Comparison of ENCODE assay signal across 11 cellular contexts in the genomic region with DNA sequence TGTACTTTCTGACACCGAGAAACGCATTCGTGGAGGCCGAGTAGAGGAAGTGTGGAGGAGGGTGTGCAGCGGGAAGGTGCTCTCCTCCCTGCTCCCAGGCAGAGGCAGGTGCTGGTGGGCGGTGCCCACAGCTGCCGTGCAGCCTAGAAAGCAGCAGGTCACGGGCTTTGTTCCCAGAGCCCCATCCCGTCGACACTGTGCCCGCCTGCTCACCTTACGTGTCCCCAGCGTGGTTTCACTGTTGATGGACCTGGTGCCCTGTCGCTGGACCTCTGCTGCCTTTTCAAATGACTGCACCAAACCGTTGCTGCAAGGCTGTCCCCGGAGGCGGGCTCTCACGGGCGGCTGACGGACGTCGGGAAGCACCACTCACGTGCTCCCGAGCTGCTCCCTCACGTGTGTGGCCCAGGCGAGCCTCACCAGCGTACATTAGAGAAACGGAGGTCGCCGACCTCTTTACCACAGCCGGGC. TPM values are rescaled to one million over a fixed set of nuclear protein-coding genes. Genes with fewer than 3 reads are reported as not detected.
A peak's percentile ranks its signal among the peaks of the same experiment; 100 is the strongest.
DNase-seq lines count a peak whose midpoint lies in the region; ATAC-seq and TF ChIP-seq lines count a peak whose summit lies in the region.
"Had no signal": no experiment of that assay in that cellular context is flagged by ENCODE, and none has a peak within 500 bp of the region (broad histone marks: within the 10 kb centered on the region; RNA-seq: fewer than 3 reads in every experiment).

No MANE protein-coding gene starts in this region.

- CTCF ChIA-PET in SK-N-SH (lab: Yijun Ruan, JAX), result interaction anchor here (1.1 to 2.3 kb wide), 5 partner anchors 16 to 101 kb away, joined by 3 to 11 read pairs (median 3); no protein-coding TSS in a partner anchor

- no peaks in the 10 kb centered on the region for H3K9me3 Mint-ChIP-seq in activated T-cell treated with anti-CD3 and anti-CD28 coated beads, Interleukin-2, amount 50 U/mL, for 72 hours

- H3K27me3 Mint-ChIP-seq in activated T-cell treated with anti-CD3 and anti-CD28 coated beads, Interleukin-2, amount 50 U/mL, for 72 hours (ENCODE audit: low read depth), result no peaks in the 10 kb centered on the region

- H3K9me2 ChIP-seq in SK-N-SH, result no peaks in the 10 kb centered on the region

- no peak for TF ChIP-seq CTCF in SK-N-SH (IDR thresholded peaks at IDR 0.05)

- no peak overlapping the region for H3K27ac ChIP-seq in SK-N-SH (ENCODE audit: low read depth in 2 of 2, low read length in 1 of 2)

- peaks cover 10% of the 10 kb centered on the region for H3K4me1 Mint-ChIP-seq in activated T-cell treated with anti-CD3 and anti-CD28 coated beads, Interleukin-2, amount 50 U/mL, for 72 hours (ENCODE audit: low read depth)

- no peak overlapping the region for H2AFZ ChIP-seq in SK-N-SH (ENCODE audit: low read depth)

- no peaks in the 10 kb centered on the region for H3K27me3 ChIP-seq in SK-N-SH (ENCODE audit: insufficient read depth)
- H3K27me3 ChIP-seq: stomach had no signal

- TF ChIP-seq RAD21 in SK-N-SH (IDR thresholded peaks at IDR 0.05; ENCODE audit: low read length), result no peak

- ATAC-seq in SK-N-SH treated with all-trans-retinoic acid at 6 μM for 48 hours (no peak), HG02870 (IDR thresholded peaks at IDR 0.05; ENCODE audit: unreplicated experiment) (no peak)
- ATAC-seq in activated T-cell treated with anti-CD3 and anti-CD28 coated beads, Interleukin-2, amount 50 U/mL, for 72 hours (replicated peaks in 1 of 2), result peak; percentile 45 to 51

- WGBS in SK-N-SH (ENCODE audit: low lambda C conversion rate), result 96% methylated on average over 28 of the region's 31 CpGs

- no peak overlapping the region for H3K4me2 ChIP-seq in SK-N-SH
- H3K4me2 ChIP-seq: smooth muscle cell had no signal

- H3K79me2 ChIP-seq in SK-N-SH (ENCODE audit: insufficient read depth), result no peaks in the 10 kb centered on the region

- no peaks in the 10 kb centered on the region for H3K9me3 ChIP-seq in SK-N-SH
- H3K9me3 ChIP-seq: stomach had no signal

- H3K4me3 ChIP-seq in SK-N-SH (ENCODE audit: low read depth in 2 of 2, low read length in 1 of 2), result no peak overlapping the region
- H3K4me3 ChIP-seq: smooth muscle cell, stomach had no signal

- no peak for DNase-seq in SK-N-SH
- DNase-seq in activated T-cell treated with anti-CD3 and anti-CD28 coated beads, Interleukin-2, amount 50 U/mL, for 72 hours, result peak in 1 of 2 donors; percentile 26
- peak; percentile 53 for DNase-seq in stimulated activated CD4-positive, alpha-beta T cell treated with anti-CD3 and anti-CD28 coated beads, Interleukin-4, amount 100 ng/mL, for 1 hour
- no peak for DNase-seq in activated CD4-positive, CD25-positive, alpha-beta regulatory T cell (lab: John Stamatoyannopoulos, UW)
- DNase-seq: MM.1S, stomach had no signal

- POLR2A ChIA-PET in SK-N-SH (lab: Yijun Ruan, JAX), result no interaction called here

- peaks cover 4 to 75% of the 10 kb centered on the region in 2 experiments for H3K36me3 ChIP-seq in SK-N-SH (replicated peaks in 1 of 2; ENCODE audit: control insufficient read depth in 1 of 2, insufficient read depth in 2 of 2, low read length in 1 of 2)

- no peak overlapping the region for H3K27ac Mint-ChIP-seq in activated T-cell treated with anti-CD3 and anti-CD28 coated beads, Interleukin-2, amount 50 U/mL, for 72 hours

- H4K20me1 ChIP-seq in SK-N-SH (ENCODE audit: insufficient read depth), result no peaks in the 10 kb centered on the region

- H3K36me3 Mint-ChIP-seq in activated T-cell treated with anti-CD3 and anti-CD28 coated beads, Interleukin-2, amount 50 U/mL, for 72 hours (ENCODE audit: insufficient read depth in 2 of 2), result peaks cover 3 to 12% of the 10 kb centered on the region in 2 donors

- H3F3A ChIP-seq in SK-N-SH (replicated peaks; ENCODE audit: insufficient read depth), result no peaks in the 10 kb centered on the region

- H3K4me1 ChIP-seq in SK-N-SH (ENCODE audit: control insufficient read depth in 1 of 2, insufficient read depth in 2 of 2, low read depth in 1 of 2, low read length in 1 of 2), result peaks cover 0 to 5% of the 10 kb centered on the region in 2 experiments; a peak in 1 of 4 replicates

- H3K4me3 Mint-ChIP-seq in activated T-cell treated with anti-CD3 and anti-CD28 coated beads, Interleukin-2, amount 50 U/mL, for 72 hours, result peak overlapping the region in 1 of 2 donors; percentile 4

- H3K9ac ChIP-seq in SK-N-SH, result no peak overlapping the region

- no peak for TF ChIP-seq EP300 in SK-N-SH (IDR thresholded peaks at IDR 0.05; ENCODE audit: borderline replicate concordance in 1 of 2, low read depth in 1 of 2, low read length in 1 of 2)

TF ChIP-seq in SK-N-SH, 30 proteins besides CTCF, POLR2A, EP300 and RAD21 (continues in another document):
- TF ChIP-seq, protein P1, sequence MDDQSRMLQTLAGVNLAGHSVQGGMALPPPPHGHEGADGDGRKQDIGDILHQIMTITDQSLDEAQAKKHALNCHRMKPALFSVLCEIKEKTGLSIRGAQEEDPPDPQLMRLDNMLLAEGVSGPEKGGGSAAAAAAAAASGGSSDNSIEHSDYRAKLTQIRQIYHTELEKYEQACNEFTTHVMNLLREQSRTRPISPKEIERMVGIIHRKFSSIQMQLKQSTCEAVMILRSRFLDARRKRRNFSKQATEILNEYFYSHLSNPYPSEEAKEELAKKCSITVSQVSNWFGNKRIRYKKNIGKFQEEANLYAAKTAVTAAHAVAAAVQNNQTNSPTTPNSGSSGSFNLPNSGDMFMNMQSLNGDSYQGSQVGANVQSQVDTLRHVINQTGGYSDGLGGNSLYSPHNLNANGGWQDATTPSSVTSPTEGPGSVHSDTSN (IDR thresholded peaks at IDR 0.05), result peak; percentile 34; the same call in 1 of the 2 replicates
- no peak for TF ChIP-seq RFX5 (IDR thresholded peaks at IDR 0.05; ENCODE audit: low read length)
- TF ChIP-seq, protein P2, sequence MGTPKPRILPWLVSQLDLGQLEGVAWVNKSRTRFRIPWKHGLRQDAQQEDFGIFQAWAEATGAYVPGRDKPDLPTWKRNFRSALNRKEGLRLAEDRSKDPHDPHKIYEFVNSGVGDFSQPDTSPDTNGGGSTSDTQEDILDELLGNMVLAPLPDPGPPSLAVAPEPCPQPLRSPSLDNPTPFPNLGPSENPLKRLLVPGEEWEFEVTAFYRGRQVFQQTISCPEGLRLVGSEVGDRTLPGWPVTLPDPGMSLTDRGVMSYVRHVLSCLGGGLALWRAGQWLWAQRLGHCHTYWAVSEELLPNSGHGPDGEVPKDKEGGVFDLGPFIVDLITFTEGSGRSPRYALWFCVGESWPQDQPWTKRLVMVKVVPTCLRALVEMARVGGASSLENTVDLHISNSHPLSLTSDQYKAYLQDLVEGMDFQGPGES (IDR thresholded peaks at IDR 0.05; ENCODE audit: low read depth, low read length), result no peak
- TF ChIP-seq SIN3A (IDR thresholded peaks at IDR 0.05; ENCODE audit: borderline replicate concordance, low read depth, low read length), result no peak

TF ChIP-seq in SK-N-SH treated with all-trans-retinoic acid at 6 μM for 48 hours, 23 proteins besides CTCF, POLR2A, EP300 and RAD21:
- TF ChIP-seq GLIS3 (CRISPR knock-in tag; IDR thresholded peaks at IDR 0.05) (no peak), ESRRG (CRISPR knock-in tag; IDR thresholded peaks at IDR 0.05) (no peak), ZNF70 (CRISPR knock-in tag; IDR thresholded peaks at IDR 0.05) (no peak), ISL1 (CRISPR knock-in tag; IDR thresholded peaks at IDR 0.05) (no peak), TCF4 (CRISPR knock-in tag; IDR thresholded peaks at IDR 0.05; ENCODE audit: borderline replicate concordance) (no peak), ARNTL (CRISPR knock-in tag; IDR thresholded peaks at IDR 0.05; ENCODE audit: borderline replicate concordance, low read depth) (no peak), ZFP30 (CRISPR knock-in tag; IDR thresholded peaks at IDR 0.05) (no peak), CSDC2 (CRISPR knock-in tag; IDR thresholded peaks at IDR 0.05) (no peak)
- TF ChIP-seq, protein P3, sequence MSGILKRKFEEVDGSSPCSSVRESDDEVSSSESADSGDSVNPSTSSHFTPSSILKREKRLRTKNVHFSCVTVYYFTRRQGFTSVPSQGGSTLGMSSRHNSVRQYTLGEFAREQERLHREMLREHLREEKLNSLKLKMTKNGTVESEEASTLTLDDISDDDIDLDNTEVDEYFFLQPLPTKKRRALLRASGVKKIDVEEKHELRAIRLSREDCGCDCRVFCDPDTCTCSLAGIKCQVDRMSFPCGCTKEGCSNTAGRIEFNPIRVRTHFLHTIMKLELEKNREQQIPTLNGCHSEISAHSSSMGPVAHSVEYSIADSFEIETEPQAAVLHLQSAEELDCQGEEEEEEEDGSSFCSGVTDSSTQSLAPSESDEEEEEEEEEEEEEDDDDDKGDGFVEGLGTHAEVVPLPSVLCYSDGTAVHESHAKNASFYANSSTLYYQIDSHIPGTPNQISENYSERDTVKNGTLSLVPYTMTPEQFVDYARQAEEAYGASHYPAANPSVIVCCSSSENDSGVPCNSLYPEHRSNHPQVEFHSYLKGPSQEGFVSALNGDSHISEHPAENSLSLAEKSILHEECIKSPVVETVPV (CRISPR knock-in tag; IDR thresholded peaks at IDR 0.05), result no peak

RNA-seq across cellular contexts. Expression of a gene that starts 20.8 kb away (rescaled TPM):
- 128 and 151 TPM in 2 replicates for polyA plus RNA-seq in SK-N-SH (2012; rRNA removed)
- polyA plus RNA-seq in SK-N-SH (2012; cell fraction: cytosol; rRNA removed), result 82.0 and 106 TPM in 2 replicates
- 251 and 261 TPM in 2 replicates for polyA plus RNA-seq in SK-N-SH (2012; cell fraction: nucleus; rRNA removed)
- total RNA-seq in activated T-cell treated with anti-CD3 and anti-CD28 coated beads, Interleukin-2, amount 50 U/mL, for 72 hours, result 10 to 100 TPM; 67.4 to 92.7 TPM

RNA-seq across cellular contexts. Expression of a gene that starts 21.3 kb away (rescaled TPM):
- 35.0 and 55.8 TPM in 2 replicates for polyA plus RNA-seq in SK-N-SH (2012; rRNA removed)
- 18.7 and 29.3 TPM in 2 replicates for polyA plus RNA-seq in SK-N-SH (2012; cell fraction: cytosol; rRNA removed)
- 271 and 351 TPM in 2 replicates for polyA plus RNA-seq in SK-N-SH (2012; cell fraction: nucleus; rRNA removed)
- 100 to 1,000 TPM; 146 to 147 TPM for total RNA-seq in activated T-cell treated with anti-CD3 and anti-CD28 coated beads, Interleukin-2, amount 50 U/mL, for 72 hours

RNA-seq across cellular contexts. Expression of a gene that starts 33.8 kb away (rescaled TPM):
- 16.0 and 18.1 TPM in 2 replicates for polyA plus RNA-seq in SK-N-SH (2012; rRNA removed)
- 1.4 and 2.7 TPM in 2 replicates for polyA plus RNA-seq in SK-N-SH (2012; cell fraction: cytosol; rRNA removed)
- 255 and 564 TPM in 2 replicates for polyA plus RNA-seq in SK-N-SH (2012; cell fraction: nucleus; rRNA removed)
- total RNA-seq in activated T-cell treated with anti-CD3 and anti-CD28 coated beads, Interleukin-2, amount 50 U/mL, for 72 hours, result 1 to 10 TPM; 4.6 to 10.0 TPM

RNA-seq across cellular contexts. Expression of a gene that starts 40.9 kb away (rescaled TPM):
- 0.76 and 0.88 TPM in 2 replicates for polyA plus RNA-seq in SK-N-SH (2012; rRNA removed)
- polyA plus RNA-seq in SK-N-SH (2012; cell fraction: cytosol; rRNA removed), result 0.58 and 0.66 TPM in 2 replicates
- 0.75 and 1.8 TPM in 2 replicates for polyA plus RNA-seq in SK-N-SH (2012; cell fraction: nucleus; rRNA removed)
- 1 to 10 TPM in 1 of 2 donors, under 1 TPM in 1; 0.72 to 1.6 TPM for total RNA-seq in activated T-cell treated with anti-CD3 and anti-CD28 coated beads, Interleukin-2, amount 50 U/mL, for 72 hours
- total RNA-seq: endothelial cell of umbilical vein, H4, smooth muscle cell had no signal
- polyA plus RNA-seq: endothelial cell of umbilical vein, smooth muscle cell had no signal

RNA-seq across cellular contexts. Expression of a gene that starts 51.6 kb away (rescaled TPM):
- polyA plus RNA-seq in SK-N-SH (2012; rRNA removed), result 3.6 and 5.0 TPM in 2 replicates
- 2.7 and 4.2 TPM in 2 replicates for polyA plus RNA-seq in SK-N-SH (2012; cell fraction: cytosol; rRNA removed)
- polyA plus RNA-seq in SK-N-SH (2012; cell fraction: nucleus; rRNA removed), result 22.3 and 42.9 TPM in 2 replicates
- total RNA-seq in activated T-cell treated with anti-CD3 and anti-CD28 coated beads, Interleukin-2, amount 50 U/mL, for 72 hours, result 10 to 100 TPM; 50.4 to 55.4 TPM

Comparison
In these comparisons a context has a peak if more than half of its experiments do, and no peak if none do; other contexts are left out.
1. ATAC-seq: peak in activated T-cell treated with anti-CD3 and anti-CD28 coated beads, Interleukin-2, amount 50 U/mL, for 72 hours (2 of 2); none in SK-N-SH treated with all-trans-retinoic acid at 6 μM for 48 hours (single experiment) and HG02870 (single experiment).